19 cellular contexts compared by ENCODE assay signal in the genomic region with DNA sequence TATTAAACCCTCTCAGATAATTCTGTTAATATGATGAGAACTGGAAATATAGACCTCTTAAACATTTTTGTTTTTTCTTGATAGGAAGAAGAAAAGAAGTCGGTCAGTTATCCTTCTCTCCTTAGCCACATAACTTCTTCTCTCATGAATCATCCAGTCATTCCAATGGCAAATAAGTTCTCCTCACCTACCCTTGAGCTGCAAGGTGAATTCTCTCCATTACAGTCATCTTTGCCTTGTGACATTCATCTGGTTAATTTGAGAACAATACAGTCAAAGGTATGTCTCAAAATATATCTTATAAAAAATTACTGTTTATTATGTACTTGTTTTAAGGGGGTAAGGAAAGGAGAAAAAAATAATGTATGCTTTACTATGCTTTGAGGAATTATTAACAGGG.
"Had no signal": no experiment of that assay in that cellular context is flagged by ENCODE, and none has a peak within 500 bp of the region (broad histone marks: within the 10 kb centered on the region; RNA-seq: fewer than 3 reads in every experiment).

No MANE protein-coding gene starts in this region.

- H3K4me1 Mint-ChIP-seq: brain, neural crest cell had no signal

- ATAC-seq: activated CD8-positive, alpha-beta memory T cell treated with anti-CD3 and anti-CD28 coated beads, Interleukin-2, amount 10 ng/mL, durations not matched to agents 7 days and 5 days; activated T-cell treated with anti-CD3 and anti-CD28 coated beads, Interleukin-2, amount 50 U/mL, for 4 hours; foreskin keratinocyte; heart left ventricle; left ventricle myocardium superior; stimulated activated naive CD8-positive, alpha-beta T cell treated with anti-CD3 and anti-CD28 coated beads, Interleukin-15, Interleukin-2, amounts not matched to agents 100 U/mL and 50 U/mL, for 24 hours had no signal

- H3K4me3 Mint-ChIP-seq: activated CD8-positive, alpha-beta memory T cell treated with anti-CD3 and anti-CD28 coated beads, Interleukin-2, amount 10 ng/mL, durations not matched to agents 7 days and 5 days; activated T-cell treated with anti-CD3 and anti-CD28 coated beads, Interleukin-2, amount 50 U/mL, for 4 hours; brain; neural crest cell; type B pancreatic cell had no signal

- H3K27me3 ChIP-seq: dorsolateral prefrontal cortex, foreskin keratinocyte, heart left ventricle, ovary, suprapubic skin had no signal

- H3K27ac Mint-ChIP-seq: activated CD8-positive, alpha-beta memory T cell treated with anti-CD3 and anti-CD28 coated beads, Interleukin-2, amount 10 ng/mL, durations not matched to agents 7 days and 5 days; brain; type B pancreatic cell had no signal

- H3K9me3 Mint-ChIP-seq: activated T-cell treated with anti-CD3 and anti-CD28 coated beads, Interleukin-2, amount 50 U/mL, for 4 hours; brain; neural crest cell; type B pancreatic cell had no signal

- H3K27me3 Mint-ChIP-seq: activated CD8-positive, alpha-beta memory T cell treated with anti-CD3 and anti-CD28 coated beads, Interleukin-2, amount 10 ng/mL, durations not matched to agents 7 days and 5 days; type B pancreatic cell had no signal

- DNase-seq: activated CD4-positive, alpha-beta T cell treated with anti-CD3 and anti-CD28 coated beads, Interleukin-2, amount 50 U/mL, for 48 hours; activated CD4-positive, CD25-positive, alpha-beta regulatory T cell treated with anti-CD3 and anti-CD28 coated beads, Interleukin-2, amount 50 U/mL, for 72 hours; activated CD8-positive, alpha-beta memory T cell treated with anti-CD3 and anti-CD28 coated beads, Interleukin-2, amount 10 ng/mL, durations not matched to agents 7 days and 5 days; activated gamma-delta T cell treated with Interleukin-2 at 50 U/mL for 16 hours; activated T-cell treated with anti-CD3 and anti-CD28 coated beads, Interleukin-2, amount 50 U/mL, for 4 hours; dorsolateral prefrontal cortex; heart left ventricle; islet precursor cell; left ventricle myocardium superior; mesendoderm; ovary; stimulated activated CD4-positive, alpha-beta T cell treated with anti-CD3 and anti-CD28 coated beads, Interleukin-4, amount 100 ng/mL, for 1 hour; stimulated activated CD8-positive, alpha-beta memory T cell treated with anti-CD3 and anti-CD28 coated beads, Interleukin-4, amount 100 ng/mL, for 48 hours; stimulated activated naive CD8-positive, alpha-beta T cell treated with anti-CD3 and anti-CD28 coated beads, Interleukin-15, Interleukin-2, amounts not matched to agents 100 U/mL and 50 U/mL, for 24 hours had no signal

- H3K27ac ChIP-seq: dorsolateral prefrontal cortex, foreskin keratinocyte, heart left ventricle, ovary, suprapubic skin had no signal

- H3K9me3 ChIP-seq: heart left ventricle, ovary, suprapubic skin had no signal
